Comparison of ENCODE assay signal across 8 cellular contexts in the genomic region with DNA sequence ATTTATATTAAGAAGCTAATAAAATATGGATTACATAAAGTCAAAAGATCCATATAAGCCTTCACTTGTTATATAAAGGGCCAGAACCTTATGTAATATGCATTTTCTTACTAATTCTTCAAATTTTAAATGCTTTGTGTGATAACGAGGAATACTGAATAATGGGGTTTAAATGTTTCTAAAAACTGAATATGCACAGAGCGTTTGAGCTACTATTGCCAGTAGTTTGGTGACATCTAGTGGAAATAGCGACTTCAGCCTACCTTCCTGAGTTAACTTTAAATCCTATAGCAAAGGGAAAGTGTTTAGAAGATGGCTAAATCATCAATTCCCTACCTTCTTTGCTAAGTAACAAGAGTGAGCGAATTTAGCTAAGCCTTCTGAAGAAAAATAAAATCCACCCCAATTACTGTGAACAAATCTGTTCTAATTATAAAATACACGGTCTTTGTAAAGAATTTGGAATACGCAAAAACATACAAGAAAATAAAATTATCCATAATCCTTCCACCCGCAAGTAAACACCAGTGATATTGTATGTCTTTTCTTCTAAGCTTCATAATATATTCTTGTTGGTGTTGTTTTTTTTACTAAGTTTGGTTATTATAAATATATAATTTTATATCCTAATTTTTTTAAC.
A peak's percentile ranks its signal among the peaks of the same experiment; 100 is the strongest.
DNase-seq lines count a peak whose midpoint lies in the region; ATAC-seq and TF ChIP-seq lines count a peak whose summit lies in the region.

No MANE protein-coding gene starts in this region.

- no peak for DNase-seq in GM13976 (ENCODE audit: low spot score)
- peak; percentile 72 for DNase-seq in NCI-H2227 (lab: John Stamatoyannopoulos, UW; ENCODE audit: unreplicated experiment)
- peak; percentile 76 for DNase-seq in choroid plexus epithelial cell (ENCODE audit: low read depth)
- DNase-seq in pons (ENCODE audit: low spot score): peak; percentile 72
- DNase-seq in coronary artery (ENCODE audit: low spot score): no peak

- no peak overlapping the region for H3K27ac ChIP-seq in 22Rv1
- no peak overlapping the region for H3K27ac ChIP-seq in coronary artery

- ATAC-seq in GM21528 (IDR thresholded peaks at IDR 0.05; ENCODE audit: low FRiP score, unreplicated experiment): no peak
- no peak for ATAC-seq in GM19455 (IDR thresholded peaks at IDR 0.05; ENCODE audit: unreplicated experiment)

- H3K4me3 ChIP-seq in choroid plexus epithelial cell (ENCODE audit: low read depth, low read length): no peak overlapping the region
- no peak overlapping the region for H3K4me3 ChIP-seq in coronary artery

- in situ Hi-C loops in GM13976 (cut with MboI; ENCODE audit: low sequenced_read_pairs, unreplicated experiment): no loop called here

- TF ChIP-seq CTCF in 22Rv1 (IDR thresholded peaks at IDR 0.05) (peak; percentile 59), GM13976 (IDR thresholded peaks at IDR 0.05; ENCODE audit: borderline replicate concordance, control extremely low read depth, extremely low read depth, insufficient read depth, missing control alignments) (peak; percentile 42), choroid plexus epithelial cell (conservative IDR thresholded peaks at IDR 0.05; ENCODE audit: low read depth, low read length) (peak; percentile 70), coronary artery (IDR thresholded peaks at IDR 0.05) (no peak)

Comparison
In these comparisons a context has a peak if more than half of its experiments do, and no peak if none do; other contexts are left out.
1. DNase-seq: peak in NCI-H2227 (single experiment), choroid plexus epithelial cell (single experiment) and pons (single experiment); none in GM13976 (single experiment) and coronary artery (single experiment).